In the genomic region with DNA sequence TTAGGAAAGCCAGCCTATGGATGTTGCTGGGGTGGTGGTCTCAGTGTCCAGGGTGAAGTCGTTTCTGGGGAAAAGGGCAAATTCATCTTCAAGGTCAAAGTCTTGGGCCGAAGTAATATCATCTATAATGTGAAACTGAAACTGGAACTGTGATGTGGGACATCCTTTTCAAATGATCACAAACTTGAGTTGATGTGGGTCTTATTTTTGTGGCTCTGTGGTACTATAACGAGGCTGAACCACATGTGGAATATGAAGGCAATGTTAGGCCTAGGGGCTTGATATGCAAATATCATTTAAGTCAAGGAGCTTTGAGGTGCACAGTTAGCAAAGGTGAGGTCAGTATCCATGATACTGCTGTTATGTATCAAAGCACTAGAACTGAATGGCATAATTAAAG, we compare ENCODE assay signal across 1 cellular context.
TF ChIP-seq lines count a peak whose summit lies in the region.

No MANE protein-coding gene starts in this region.

TF ChIP-seq in IMR-90, 13 proteins besides CTCF, POLR2A, EP300 and RAD21:
- TF ChIP-seq NFE2L2 (IDR thresholded peaks at IDR 0.05; ENCODE audit: low read depth, low read length) (no peak), CHD1 (IDR thresholded peaks at IDR 0.05; ENCODE audit: low read depth, low read length) (no peak), MXI1 (IDR thresholded peaks at IDR 0.05; ENCODE audit: borderline replicate concordance, low read depth, low read length) (no peak), SMC3 (IDR thresholded peaks at IDR 0.05; ENCODE audit: low read depth, low read length) (no peak), RCOR1 (IDR thresholded peaks at IDR 0.05; ENCODE audit: insufficient replicate concordance, low read length) (no peak), FOS (IDR thresholded peaks at IDR 0.05; ENCODE audit: low read depth, low read length) (no peak), CEBPB (IDR thresholded peaks at IDR 0.05; ENCODE audit: low read depth, low read length) (no peak), MAZ (IDR thresholded peaks at IDR 0.05; ENCODE audit: borderline replicate concordance, low read depth, low read length) (no peak), BHLHE40 (IDR thresholded peaks at IDR 0.05; ENCODE audit: low read depth, low read length) (no peak), MAFK (IDR thresholded peaks at IDR 0.05; ENCODE audit: low read depth, low read length) (no peak), RFX5 (IDR thresholded peaks at IDR 0.05; ENCODE audit: low read depth, low read length) (no peak)
- TF ChIP-seq, protein P1, sequence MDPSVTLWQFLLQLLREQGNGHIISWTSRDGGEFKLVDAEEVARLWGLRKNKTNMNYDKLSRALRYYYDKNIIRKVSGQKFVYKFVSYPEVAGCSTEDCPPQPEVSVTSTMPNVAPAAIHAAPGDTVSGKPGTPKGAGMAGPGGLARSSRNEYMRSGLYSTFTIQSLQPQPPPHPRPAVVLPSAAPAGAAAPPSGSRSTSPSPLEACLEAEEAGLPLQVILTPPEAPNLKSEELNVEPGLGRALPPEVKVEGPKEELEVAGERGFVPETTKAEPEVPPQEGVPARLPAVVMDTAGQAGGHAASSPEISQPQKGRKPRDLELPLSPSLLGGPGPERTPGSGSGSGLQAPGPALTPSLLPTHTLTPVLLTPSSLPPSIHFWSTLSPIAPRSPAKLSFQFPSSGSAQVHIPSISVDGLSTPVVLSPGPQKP (IDR thresholded peaks at IDR 0.05; ENCODE audit: borderline replicate concordance, low read depth, low read length) = no peak
- TF ChIP-seq, protein P2, sequence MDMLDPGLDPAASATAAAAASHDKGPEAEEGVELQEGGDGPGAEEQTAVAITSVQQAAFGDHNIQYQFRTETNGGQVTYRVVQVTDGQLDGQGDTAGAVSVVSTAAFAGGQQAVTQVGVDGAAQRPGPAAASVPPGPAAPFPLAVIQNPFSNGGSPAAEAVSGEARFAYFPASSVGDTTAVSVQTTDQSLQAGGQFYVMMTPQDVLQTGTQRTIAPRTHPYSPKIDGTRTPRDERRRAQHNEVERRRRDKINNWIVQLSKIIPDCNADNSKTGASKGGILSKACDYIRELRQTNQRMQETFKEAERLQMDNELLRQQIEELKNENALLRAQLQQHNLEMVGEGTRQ (IDR thresholded peaks at IDR 0.05; ENCODE audit: low read depth, low read length) = no peak
